8 cellular contexts compared by ENCODE assay signal in the genomic region with DNA sequence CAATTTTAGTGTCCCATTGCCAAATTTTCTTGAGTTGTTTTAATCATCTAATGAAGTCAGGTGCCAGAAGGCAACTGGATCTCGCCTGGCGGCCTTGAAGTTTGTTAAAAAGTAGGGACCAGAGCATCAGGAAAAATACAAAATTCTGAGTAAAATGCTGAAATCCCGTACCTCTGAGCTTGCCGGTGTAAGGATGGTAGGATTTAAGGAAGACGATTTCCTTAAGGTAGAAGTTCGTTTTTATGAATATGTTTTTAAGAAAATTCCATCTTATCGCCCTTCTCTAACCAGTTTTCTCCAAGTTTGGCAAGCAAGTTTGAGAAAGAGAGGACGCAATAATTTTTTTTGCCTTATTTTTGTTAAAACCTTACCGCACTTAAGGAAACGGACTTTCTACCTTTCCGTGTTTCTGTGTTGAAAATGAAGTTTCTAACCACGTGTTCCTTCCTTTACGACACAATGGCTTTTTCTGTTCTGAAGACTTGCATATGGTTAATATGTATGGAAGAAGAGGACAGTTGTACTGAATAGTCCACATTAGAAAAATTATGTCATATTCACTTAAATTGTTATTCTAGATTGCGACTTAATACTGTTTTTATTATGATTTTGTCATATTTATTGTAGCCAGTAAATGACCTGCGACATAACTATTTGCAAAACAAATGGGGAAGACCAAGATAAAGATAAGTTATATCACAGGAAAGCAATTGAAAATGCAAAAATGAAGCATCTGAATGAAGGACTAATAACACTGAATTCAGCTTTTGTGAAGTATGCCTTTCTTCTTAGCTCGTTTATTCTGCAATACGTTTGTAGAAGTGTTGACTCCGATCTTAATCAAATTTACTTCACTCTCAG. TPM values are rescaled to one million over a fixed set of nuclear protein-coding genes. Genes with fewer than 3 reads are reported as not detected.
DNase-seq lines count a peak whose midpoint lies in the region; ATAC-seq, FAIRE-seq and TF ChIP-seq lines count a peak whose summit lies in the region.

No MANE protein-coding gene starts in this region.

- no peak overlapping the region for H4K91ac ChIP-seq in mesenchymal stem cell (ENCODE audit: low read length)

- H3K9me3 ChIP-seq in A549 (peaks cover 7% of the 10 kb centered on the region; the same call in 2 of the 3 replicates), HUES6 (ENCODE audit: control insufficient read depth, insufficient read depth, low read depth, low read length) (peaks cover 3% of the 10 kb centered on the region; the same call in 1 of the 2 replicates), breast epithelium (no peaks in the 10 kb centered on the region), mesenchymal stem cell (ENCODE audit: control insufficient read depth, low read length) (no peaks in the 10 kb centered on the region)

- H3K9ac ChIP-seq in HUES6 (ENCODE audit: low read length) (peak overlapping the region; percentile 64), mesenchymal stem cell (ENCODE audit: low read length) (peak overlapping the region; percentile 87)

- H3K4ac ChIP-seq in mesenchymal stem cell (ENCODE audit: low read depth in 1 of 2, low read length in 2 of 2), result no peak overlapping the region

- no peak overlapping the region for H2BK120ac ChIP-seq in mesenchymal stem cell (ENCODE audit: low read depth, low read length)

- peaks cover 7% of the 10 kb centered on the region for H3K4me1 ChIP-seq in A549
- H3K4me1 ChIP-seq in HUES6 (ENCODE audit: control insufficient read depth, insufficient read depth, low read length), result peaks cover 9% of the 10 kb centered on the region; the same call in 1 of the 2 replicates
- H3K4me1 ChIP-seq in breast epithelium, result no peaks in the 10 kb centered on the region
- no peaks in the 10 kb centered on the region for H3K4me1 ChIP-seq in mesenchymal stem cell (ENCODE audit: control insufficient read depth, insufficient read depth, low read depth, low read length)

- TF ChIP-seq EP300 in A549 (IDR thresholded peaks at IDR 0.05), result no peak

- no peak for ATAC-seq in A549
- ATAC-seq in HG03095 (IDR thresholded peaks at IDR 0.05; ENCODE audit: unreplicated experiment), result no peak
- no peak for ATAC-seq in HG02623 (IDR thresholded peaks at IDR 0.05; ENCODE audit: unreplicated experiment)
- ATAC-seq in GM19463 (IDR thresholded peaks at IDR 0.05; ENCODE audit: unreplicated experiment), result no peak

- peaks cover 9% of the 10 kb centered on the region for H3K79me1 ChIP-seq in mesenchymal stem cell (replicated peaks; ENCODE audit: low read length, poor library complexity, severe bottlenecking)

- no peak for TF ChIP-seq RAD21 in A549 (conservative IDR thresholded peaks at IDR 0.05 in 1 of 2, IDR thresholded peaks at IDR 0.05 in 1 of 2)

- H3K23ac ChIP-seq in mesenchymal stem cell (ENCODE audit: low read length in 2 of 2), result no peak overlapping the region

- DNase-seq in A549 (ENCODE audit: low read depth in 1 of 2, low spot score in 1 of 2) (peak in 1 of 2 experiments; percentile 29), breast epithelium (ENCODE audit: low spot score in 2 of 2) (no peak), mesenchymal stem cell (peak; percentile 28), AG20443 (ENCODE audit: low spot score) (no peak)

- TF ChIP-seq POLR2A in A549 (IDR thresholded peaks at IDR 0.05; ENCODE audit: low read length) (no peak), breast epithelium (IDR thresholded peaks at IDR 0.05) (no peak)

- CTCF ChIA-PET in A549 (lab: Yijun Ruan, JAX), result no interaction called here

- no peak overlapping the region for H2AK5ac ChIP-seq in mesenchymal stem cell (ENCODE audit: low read length, severe bottlenecking)

- no peak overlapping the region for H2BK12ac ChIP-seq in mesenchymal stem cell (ENCODE audit: low read length in 2 of 2)

- peak overlapping the region; percentile 65 for H3K4me3 ChIP-seq in A549
- H3K4me3 ChIP-seq in HUES6 (ENCODE audit: low read depth, low read length), result peak overlapping the region; percentile 79
- H3K4me3 ChIP-seq in breast epithelium, result peak overlapping the region; percentile 44 to 72 (median 62)
- peak overlapping the region; percentile 81 to 84 for H3K4me3 ChIP-seq in mesenchymal stem cell (ENCODE audit: insufficient read depth in 1 of 2, low read depth in 1 of 2, low read length in 2 of 2)

- H2BK5ac ChIP-seq in mesenchymal stem cell (ENCODE audit: low read depth, low read length, poor library complexity, severe bottlenecking), result no peak overlapping the region

- H3K4me2 ChIP-seq in A549, result peak overlapping the region; percentile 87
- H3K4me2 ChIP-seq in mesenchymal stem cell (ENCODE audit: low read length, poor library complexity, severe bottlenecking), result peak overlapping the region; percentile 87

- H4K8ac ChIP-seq in mesenchymal stem cell (ENCODE audit: low read length), result no peak overlapping the region

- H3K27me3 ChIP-seq in HUES6 (ENCODE audit: control insufficient read depth, insufficient read depth, low read length) (no peaks in the 10 kb centered on the region), breast epithelium (no peaks in the 10 kb centered on the region), mesenchymal stem cell (ENCODE audit: control insufficient read depth in 1 of 2, insufficient read depth in 1 of 2, low read length in 2 of 2) (no peaks in the 10 kb centered on the region)

- H2AFZ ChIP-seq in mesenchymal stem cell (ENCODE audit: low read depth, low read length), result no peak overlapping the region

- intact Hi-C loops in breast epithelium (cut with DNase I; ENCODE audit: low total_unique reads), result no loop called here

- no peak overlapping the region for H3K14ac ChIP-seq in mesenchymal stem cell (ENCODE audit: low read length in 2 of 2)

- POLR2A ChIA-PET in A549 (lab: Yijun Ruan, JAX), result interaction anchor here (0.5 to 1.4 kb wide), 5 partner anchors 11 to 357 kb away, joined by 3 to 4 read pairs (median 3); a partner anchor contains a TSS

- FAIRE-seq in A549 (lab: Jason Lieb, UNC), result no peak

- H3K36me3 ChIP-seq in HUES6 (ENCODE audit: control insufficient read depth, insufficient read depth, low read length) (peaks cover 19% of the 10 kb centered on the region), breast epithelium (no peaks in the 10 kb centered on the region), mesenchymal stem cell (ENCODE audit: control insufficient read depth in 1 of 2, insufficient read depth in 2 of 2, low read depth in 1 of 2, low read length in 2 of 2) (no peaks in the 10 kb centered on the region)

- H2BK15ac ChIP-seq in mesenchymal stem cell (ENCODE audit: low read depth, poor library complexity, severe bottlenecking), result no peak overlapping the region

- H3K27ac ChIP-seq in A549 (peak overlapping the region; percentile 68 to 91), HUES6 (ENCODE audit: low read depth, low read length) (peak overlapping the region; percentile 61; the same call in 1 of the 2 replicates), breast epithelium (peak overlapping the region; percentile 62 to 75), mesenchymal stem cell (ENCODE audit: low read length, poor library complexity, severe bottlenecking) (peak overlapping the region; percentile 63)

- no peak for TF ChIP-seq CTCF in A549 (IDR thresholded peaks at IDR 0.05)
- no peak for TF ChIP-seq CTCF in breast epithelium (IDR thresholded peaks at IDR 0.05)

- 25% methylated on average over 18 of the region's 18 CpGs for WGBS in A549 (ENCODE audit: missing lambda C conversion rate)
- 5% methylated on average over 7 of the region's 18 CpGs for WGBS in mesenchymal stem cell

- H3K18ac ChIP-seq in mesenchymal stem cell (ENCODE audit: low read depth in 1 of 2, low read length in 2 of 2), result no peak overlapping the region

TF ChIP-seq in A549, 52 proteins besides CTCF, POLR2A, EP300 and RAD21:
- TF ChIP-seq GATA3 (IDR thresholded peaks at IDR 0.05; ENCODE audit: borderline replicate concordance), result no peak
- TF ChIP-seq, protein P1, sequence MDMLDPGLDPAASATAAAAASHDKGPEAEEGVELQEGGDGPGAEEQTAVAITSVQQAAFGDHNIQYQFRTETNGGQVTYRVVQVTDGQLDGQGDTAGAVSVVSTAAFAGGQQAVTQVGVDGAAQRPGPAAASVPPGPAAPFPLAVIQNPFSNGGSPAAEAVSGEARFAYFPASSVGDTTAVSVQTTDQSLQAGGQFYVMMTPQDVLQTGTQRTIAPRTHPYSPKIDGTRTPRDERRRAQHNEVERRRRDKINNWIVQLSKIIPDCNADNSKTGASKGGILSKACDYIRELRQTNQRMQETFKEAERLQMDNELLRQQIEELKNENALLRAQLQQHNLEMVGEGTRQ (IDR thresholded peaks at IDR 0.05), result 0 out of 2 replicates have a peak, but pooled peaks have one; percentile 28

RNA-seq across cellular contexts. Expression of a gene that starts 0.9 kb away (rescaled TPM):
- polyA plus RNA-seq in A549 (2011; rRNA removed), result 23.5 and 26.4 TPM in 2 replicates
- polyA plus RNA-seq in A549 (2012; cell fraction: cytosol; rRNA removed), result 15.5 and 15.8 TPM in 2 replicates
- 9.8 and 20.9 TPM in 2 replicates for polyA plus RNA-seq in A549 (2012; cell fraction: nucleus; rRNA removed)
- 12.0 to 13.0 TPM (median 12.3 TPM) in 3 replicates for polyA plus RNA-seq in A549 (2017; fragmentation: RNase III; extraction: RNeasy Plus Mini Kit Qiagen cat#74134 plus additional on column Dnase treatment)
- 8.5 and 10.5 TPM in 2 replicates for polyA minus RNA-seq in A549 (2011; rRNA and poly(A)+ RNA removed)
- total RNA-seq in breast epithelium, result 10 to 100 TPM in 1 of 3 donors, 1 to 10 TPM in 2; 8.5 to 10.4 (median 9.4) TPM
- polyA plus RNA-seq in mesenchymal stem cell (2013, experiment 1 of 2), result 4.7 TPM
- polyA plus RNA-seq in mesenchymal stem cell (2013, experiment 2 of 2), result 4.7 TPM
